ENCODE assay signal across 24 cellular contexts in genomic region chr22:20748082-20748481, GRCh38. TPM values are rescaled to one million over a fixed set of nuclear protein-coding genes. Genes with fewer than 3 reads are reported as not detected.
DNase-seq lines count a peak whose midpoint lies in the region; ATAC-seq and TF ChIP-seq lines count a peak whose summit lies in the region.
"Had no signal": no experiment of that assay in that cellular context is flagged by ENCODE, and none has a peak within 500 bp of the region (broad histone marks: within the 10 kb centered on the region; RNA-seq: fewer than 3 reads in every experiment).

No MANE protein-coding gene starts in this region.

- H3K79me2 ChIP-seq in OCI-LY1 (ENCODE audit: insufficient read depth, low read length) = no peaks in the 10 kb centered on the region

- H3K9me3 Mint-ChIP-seq in stimulated activated naive B cell treated with anti-CD40 and anti-IgM and Interleukin-4, amounts not matched to agents 10 μg/mL and 1 μg/mL and 100 μg/mL, for 72 hours = no peaks in the 10 kb centered on the region
- H3K9me3 Mint-ChIP-seq in naive thymus-derived CD8-positive, alpha-beta T cell = no peaks in the 10 kb centered on the region
- H3K9me3 Mint-ChIP-seq: activated CD8-positive, alpha-beta T cell treated with anti-CD3 and anti-CD28 coated beads for 36 hours; activated naive CD8-positive, alpha-beta T cell treated with anti-CD3 and anti-CD28 coated beads, Interleukin-2, amount 10 ng/mL, durations not matched to agents 7 days and 5 days; nephron had no signal

- H3K9ac ChIP-seq in OCI-LY1 (ENCODE audit: low read length) = no peak overlapping the region

- no peaks in the 10 kb centered on the region for H4K20me1 ChIP-seq in OCI-LY1 (ENCODE audit: insufficient read depth, low read length)

- H3K4me3 ChIP-seq in OCI-LY1 (ENCODE audit: low read depth, low read length, poor library complexity, severe bottlenecking) (no peak overlapping the region), dorsolateral prefrontal cortex (no peak overlapping the region)
- H3K4me3 ChIP-seq: ovary had no signal

- H3K27me3 Mint-ChIP-seq in stimulated activated naive B cell treated with anti-CD40 and anti-IgM and Interleukin-4, amounts not matched to agents 10 μg/mL and 1 μg/mL and 100 μg/mL, for 72 hours = no peaks in the 10 kb centered on the region
- H3K27me3 Mint-ChIP-seq in naive thymus-derived CD8-positive, alpha-beta T cell = no peaks in the 10 kb centered on the region
- H3K27me3 Mint-ChIP-seq: activated CD8-positive, alpha-beta T cell treated with anti-CD3 and anti-CD28 coated beads for 36 hours; activated naive CD8-positive, alpha-beta T cell treated with anti-CD3 and anti-CD28 coated beads, Interleukin-2, amount 10 ng/mL, durations not matched to agents 7 days and 5 days had no signal

- H2AFZ ChIP-seq in OCI-LY1 (ENCODE audit: low read length) = no peak overlapping the region

- H3K4me1 Mint-ChIP-seq in stimulated activated naive B cell treated with anti-CD40 and anti-IgM and Interleukin-4, amounts not matched to agents 10 μg/mL and 1 μg/mL and 100 μg/mL, for 72 hours = peaks cover 49 to 71% of the 10 kb centered on the region in 2 donors
- peaks cover 0 to 17% (median 2%) of the 10 kb centered on the region in 4 donors for H3K4me1 Mint-ChIP-seq in naive thymus-derived CD8-positive, alpha-beta T cell

- H3K27ac ChIP-seq in OCI-LY1 (ENCODE audit: low read depth, low read length, poor library complexity, severe bottlenecking) = peak overlapping the region; percentile 51
- H3K27ac ChIP-seq in dorsolateral prefrontal cortex = peak overlapping the region in 55 of 59 donors; percentile 3 to 92 (median 74)
- H3K27ac ChIP-seq: ovary had no signal

- H3K9me3 ChIP-seq in OCI-LY1 (ENCODE audit: low read length) = no peaks in the 10 kb centered on the region
- H3K9me3 ChIP-seq: ovary had no signal

- ATAC-seq in GM19463 (IDR thresholded peaks at IDR 0.05; ENCODE audit: unreplicated experiment) (peak; percentile 20), GM21825 (IDR thresholded peaks at IDR 0.05; ENCODE audit: unreplicated experiment) (no peak), Right ventricle myocardium inferior (no peak), GM21576 (IDR thresholded peaks at IDR 0.05; ENCODE audit: unreplicated experiment) (no peak)
- ATAC-seq in stimulated activated naive B cell treated with anti-CD40 and anti-IgM and Interleukin-4, amounts not matched to agents 10 μg/mL and 1 μg/mL and 100 μg/mL, for 72 hours (replicated peaks) = no peak
- no peak for ATAC-seq in naive thymus-derived CD8-positive, alpha-beta T cell
- ATAC-seq: activated CD8-positive, alpha-beta T cell treated with anti-CD3 and anti-CD28 coated beads for 36 hours had no signal

- POLR2A ChIA-PET in naive thymus-derived CD8-positive, alpha-beta T cell (lab: Charles Lee) = no interaction called here

- H3K36me3 ChIP-seq in OCI-LY1 (ENCODE audit: insufficient read depth, low read length) = peaks cover 61% of the 10 kb centered on the region; the same call in 1 of the 2 replicates
- H3K36me3 ChIP-seq: ovary had no signal

- peaks cover 38% of the 10 kb centered on the region for H3K4me1 ChIP-seq in OCI-LY1 (ENCODE audit: insufficient read depth, low read length, severe bottlenecking)

- no peaks in the 10 kb centered on the region for H3F3A ChIP-seq in OCI-LY1 (ENCODE audit: insufficient read depth, low read length)

- H3K4me3 Mint-ChIP-seq in stimulated activated naive B cell treated with anti-CD40 and anti-IgM and Interleukin-4, amounts not matched to agents 10 μg/mL and 1 μg/mL and 100 μg/mL, for 72 hours = peak overlapping the region; percentile 17
- no peak overlapping the region for H3K4me3 Mint-ChIP-seq in naive thymus-derived CD8-positive, alpha-beta T cell
- H3K4me3 Mint-ChIP-seq: activated CD8-positive, alpha-beta T cell treated with anti-CD3 and anti-CD28 coated beads for 36 hours; activated naive CD8-positive, alpha-beta T cell treated with anti-CD3 and anti-CD28 coated beads, Interleukin-2, amount 10 ng/mL, durations not matched to agents 7 days and 5 days; nephron had no signal

- intact Hi-C loops in dorsolateral prefrontal cortex (cut with DNase I) (no loop called here), Right ventricle myocardium inferior (cut with DNase I) (no loop called here)

- H3K36me3 Mint-ChIP-seq in stimulated activated naive B cell treated with anti-CD40 and anti-IgM and Interleukin-4, amounts not matched to agents 10 μg/mL and 1 μg/mL and 100 μg/mL, for 72 hours = peaks cover 47 to 59% of the 10 kb centered on the region in 2 donors
- peaks cover 0 to 82% (median 5%) of the 10 kb centered on the region in 3 donors for H3K36me3 Mint-ChIP-seq in naive thymus-derived CD8-positive, alpha-beta T cell

- no peak overlapping the region for H3K4me2 ChIP-seq in OCI-LY1 (ENCODE audit: low read length)

- no peaks in the 10 kb centered on the region for H3K27me3 ChIP-seq in OCI-LY1 (ENCODE audit: insufficient read depth, low read length)
- no peaks in the 10 kb centered on the region for H3K27me3 ChIP-seq in dorsolateral prefrontal cortex
- H3K27me3 ChIP-seq: ovary had no signal

- H3K9me2 ChIP-seq in OCI-LY1 (ENCODE audit: low read depth, low read length) = no peaks in the 10 kb centered on the region

- TF ChIP-seq CTCF in OCI-LY1 (IDR thresholded peaks at IDR 0.05; ENCODE audit: low read length) (no peak), dorsolateral prefrontal cortex (IDR thresholded peaks at IDR 0.05 in 54 of 56, conservative IDR thresholded peaks at IDR 0.05 in 2 of 56; ENCODE audit: low read depth in 1 of 56, partially characterized antibody in 56 of 56) (no peak)

- H3K27ac Mint-ChIP-seq in stimulated activated naive B cell treated with anti-CD40 and anti-IgM and Interleukin-4, amounts not matched to agents 10 μg/mL and 1 μg/mL and 100 μg/mL, for 72 hours = peak overlapping the region; percentile 97
- no peak overlapping the region for H3K27ac Mint-ChIP-seq in naive thymus-derived CD8-positive, alpha-beta T cell

- DNase-seq in dorsolateral prefrontal cortex (no peak), Right ventricle myocardium inferior (ENCODE audit: missing footprints) (no peak)
- DNase-seq in stimulated activated naive B cell treated with anti-CD40 and anti-IgM and Interleukin-4, amounts not matched to agents 10 μg/mL and 1 μg/mL and 100 μg/mL, for 72 hours = no peak
- DNase-seq in naive thymus-derived CD8-positive, alpha-beta T cell = no peak
- DNase-seq: activated CD4-positive, CD25-positive, alpha-beta regulatory T cell treated with anti-CD3 and anti-CD28 coated beads, Interleukin-2, amount 50 U/mL, for 72 hours; activated CD8-positive, alpha-beta T cell treated with anti-CD3 and anti-CD28 coated beads for 36 hours; activated naive CD8-positive, alpha-beta T cell treated with anti-CD3 and anti-CD28 coated beads, Interleukin-2, amount 10 ng/mL, durations not matched to agents 7 days and 5 days; C1 segment of cervical spinal cord; DMS79; GDM1; islet precursor cell; NCI-H1048; NCI-H1694 treated with DMSO at 0.1 percent for 48 hours; NCI-H2171 treated with DMSO at 0.1 percent for 48 hours; NCI-H524; ovary; small intestine had no signal

RNA-seq across cellular contexts. Expression of gene SERPIND1, which starts 25.8 kb away (rescaled TPM):
- total RNA-seq in dorsolateral prefrontal cortex (1 to 10 TPM in 26 of 120 experiments, under 1 TPM in 70, not detected in 24; 0.11 to 4.7 (median 0.61) TPM), Right ventricle myocardium inferior (not detected)
- not detected for total RNA-seq in naive thymus-derived CD8-positive, alpha-beta T cell
- polyA plus RNA-seq in naive thymus-derived CD8-positive, alpha-beta T cell = not detected
- total RNA-seq: activated CD8-positive, alpha-beta T cell treated with anti-CD3 and anti-CD28 coated beads for 36 hours; activated naive CD8-positive, alpha-beta T cell treated with anti-CD3 and anti-CD28 coated beads, Interleukin-2, amount 10 ng/mL, durations not matched to agents 7 days and 5 days; mononuclear cell; renal cortical epithelial cell had no signal

Comparison
In these comparisons a context has a peak if more than half of its experiments do, and no peak if none do; other contexts are left out.
1. H3K4me3 Mint-ChIP-seq: peak in stimulated activated naive B cell treated with anti-CD40 and anti-IgM and Interleukin-4, amounts not matched to agents 10 μg/mL and 1 μg/mL and 100 μg/mL, for 72 hours (2 of 2); none in naive thymus-derived CD8-positive, alpha-beta T cell (0 of 10).